In genomic region chr10:64731016-64731415, GRCh38 we compare ENCODE assay signal across 21 cellular contexts.
"Had no signal": no experiment of that assay in that cellular context is flagged by ENCODE, and none has a peak within 500 bp of the region (broad histone marks: within the 10 kb centered on the region; RNA-seq: fewer than 3 reads in every experiment).

No MANE protein-coding gene starts in this region.

- H3K4me3 ChIP-seq: coronary artery, heart right ventricle, left lung, lung, upper lobe of left lung had no signal

- FAIRE-seq: kidney had no signal

- H3K27ac ChIP-seq: coronary artery, epithelial cell of prostate, heart right ventricle, left lung, upper lobe of left lung had no signal

- DNase-seq: activated CD4-positive, alpha-beta T cell treated with anti-CD3 and anti-CD28 coated beads for 4 hours; activated CD4-positive, alpha-beta T cell treated with anti-CD3 and anti-CD28 coated beads, Interleukin-2, amount 50 U/mL, for 48 hours; activated CD4-positive, CD25-positive, alpha-beta regulatory T cell; activated CD8-positive, alpha-beta memory T cell treated with anti-CD3 and anti-CD28 coated beads, Interleukin-2, amount 50 U/mL, for 48 hours; activated naive CD4-positive, alpha-beta T cell treated with Interleukin-2 at 50 U/mL for 16 hours; activated naive CD8-positive, alpha-beta T cell treated with anti-CD3 and anti-CD28 coated beads, Interleukin-2, amount 10 ng/mL, durations not matched to agents 7 days and 5 days; activated T-cell treated with anti-CD3 and anti-CD28 coated beads, Interleukin-2, amount 50 U/mL, for 4 hours; amniotic stem cell; cerebellar nuclear complex; endodermal cell; heart right ventricle; kidney; left lung; natural killer cell; stimulated activated CD4-positive, alpha-beta T cell treated with anti-CD3 and anti-CD28 coated beads, Interleukin-4, amount 100 ng/mL, for 24 hours; stimulated activated naive CD4-positive, alpha-beta T cell treated with Interleukin-2 at 50 U/mL for 16 hours; T1000 had no signal

- H3K9me3 ChIP-seq: left lung, upper lobe of left lung had no signal

- H3K27me3 ChIP-seq: heart right ventricle, left lung, upper lobe of left lung had no signal

- ATAC-seq: activated T-cell treated with anti-CD3 and anti-CD28 coated beads, Interleukin-2, amount 50 U/mL, for 4 hours; heart right ventricle; left lung; natural killer cell had no signal

- H3K4me1 ChIP-seq: heart right ventricle, left lung, upper lobe of left lung had no signal

- H3K36me3 ChIP-seq: heart right ventricle, left lung, upper lobe of left lung had no signal
